8 cellular contexts compared by ENCODE assay signal in genomic region chr2:197435598-197436435, GRCh38. TPM values are rescaled to one million over a fixed set of nuclear protein-coding genes. Genes with fewer than 3 reads are reported as not detected.
A peak's percentile ranks its signal among the peaks of the same experiment; 100 is the strongest.
DNase-seq lines count a peak whose midpoint lies in the region; ATAC-seq and TF ChIP-seq lines count a peak whose summit lies in the region.

No MANE protein-coding gene starts in this region.

- CTCF ChIA-PET in CD4-positive, alpha-beta T cell (lab: Charles Lee) = interaction anchor here (0.6 to 1.9 kb wide), 3 partner anchors 17 to 901 kb away, joined by 3 to 9 read pairs (median 4); partner anchors contain the start of gene COQ10B

- H3K9ac ChIP-seq in iPS-20b (ENCODE audit: low read depth, low read length) (peak overlapping the region; percentile 98), stomach smooth muscle (ENCODE audit: low read length in 2 of 2) (peak overlapping the region; percentile 98 to 99)

- peak overlapping the region; percentile 98 for H3K4me3 Mint-ChIP-seq in CD4-positive, alpha-beta T cell
- peak overlapping the region; percentile 95 for H3K4me3 Mint-ChIP-seq in activated T-helper 1 cell treated with anti-CD3 and anti-CD28 coated beads, Interleukin-12 subunit alpha, Interleukin-12 subunit beta, Interleukin-2, Interleukin-4 antibody, amounts not matched to agents 30 ng/mL and 10 ng/mL and 1 ng/mL, durations not matched to agents 14 hours and 24 hours and 36 hours

- no peak for TF ChIP-seq CTCF in CD4-positive, alpha-beta T cell (IDR thresholded peaks at IDR 0.05)

- peak overlapping the region; percentile 99 for H3K27ac Mint-ChIP-seq in CD4-positive, alpha-beta T cell
- peak overlapping the region; percentile 99 for H3K27ac Mint-ChIP-seq in activated T-helper 1 cell treated with anti-CD3 and anti-CD28 coated beads, Interleukin-12 subunit alpha, Interleukin-12 subunit beta, Interleukin-2, Interleukin-4 antibody, amounts not matched to agents 30 ng/mL and 10 ng/mL and 1 ng/mL, durations not matched to agents 14 hours and 24 hours and 36 hours

- intact Hi-C loops in CD4-positive, alpha-beta T cell (cut with DNase I, micrococcal nuclease) = loop anchor here (1.0 to 10.0 kb wide), 7 partner anchors 15 to 859 kb away; partner anchors contain the start of genes COQ10B (in 1 of the 2), HSPD1 (in 1 of the 2), HSPE1 (in 1 of the 2) and PGAP1 (in 1 of the 2)
- intact Hi-C loops in activated T-helper 1 cell treated with anti-CD3 and anti-CD28 coated beads, Interleukin-12 subunit alpha, Interleukin-12 subunit beta, Interleukin-2, Interleukin-4 antibody, amounts not matched to agents 30 ng/mL and 10 ng/mL and 1 ng/mL, durations not matched to agents 14 hours and 24 hours and 36 hours (cut with micrococcal nuclease) = loop anchor here (1.0 to 10.0 kb wide), 10 partner anchors 17 to 1271 kb away; partner anchors contain the start of genes CCDC150, COQ10B, HSPE1 and MARS2

- no peaks in the 10 kb centered on the region for H3K27me3 Mint-ChIP-seq in CD4-positive, alpha-beta T cell
- H3K27me3 Mint-ChIP-seq in activated T-helper 1 cell treated with anti-CD3 and anti-CD28 coated beads, Interleukin-12 subunit alpha, Interleukin-12 subunit beta, Interleukin-2, Interleukin-4 antibody, amounts not matched to agents 30 ng/mL and 10 ng/mL and 1 ng/mL, durations not matched to agents 14 hours and 24 hours and 36 hours (ENCODE audit: insufficient read depth) = no peaks in the 10 kb centered on the region

- no peaks in the 10 kb centered on the region for H3K9me3 ChIP-seq in CD4-positive, alpha-beta T cell (ENCODE audit: control insufficient read depth, low read length)
- H3K9me3 ChIP-seq in iPS-20b (ENCODE audit: insufficient read depth, low read depth, low read length) (no peaks in the 10 kb centered on the region), stomach smooth muscle (ENCODE audit: control insufficient read depth in 2 of 2, low read length in 2 of 2) (no peaks in the 10 kb centered on the region)

- peak overlapping the region; percentile 89 for H3K4me3 ChIP-seq in iPS-20b (ENCODE audit: low read length)
- peak overlapping the region; percentile 60 to 99 for H3K4me3 ChIP-seq in stomach smooth muscle (ENCODE audit: low read length in 2 of 2)

- peak; percentile 2 for ATAC-seq in CD4-positive, alpha-beta T cell (ENCODE audit: poor library complexity)
- ATAC-seq in HG02642 (IDR thresholded peaks at IDR 0.05; ENCODE audit: poor library complexity, unreplicated experiment) = peak; percentile 1
- ATAC-seq in GM21515 (IDR thresholded peaks at IDR 0.05; ENCODE audit: unreplicated experiment) = no peak
- no peak for ATAC-seq in HG03520 (IDR thresholded peaks at IDR 0.05; ENCODE audit: unreplicated experiment)

- peaks cover 29% of the 10 kb centered on the region for H3K36me3 Mint-ChIP-seq in CD4-positive, alpha-beta T cell (ENCODE audit: low read depth)
- H3K36me3 Mint-ChIP-seq in activated T-helper 1 cell treated with anti-CD3 and anti-CD28 coated beads, Interleukin-12 subunit alpha, Interleukin-12 subunit beta, Interleukin-2, Interleukin-4 antibody, amounts not matched to agents 30 ng/mL and 10 ng/mL and 1 ng/mL, durations not matched to agents 14 hours and 24 hours and 36 hours (ENCODE audit: low read depth) = peaks cover 9% of the 10 kb centered on the region

- H3K36me3 ChIP-seq in iPS-20b (ENCODE audit: insufficient read depth, low read depth, low read length) (no peaks in the 10 kb centered on the region), stomach smooth muscle (ENCODE audit: control insufficient read depth in 2 of 2, insufficient read depth in 2 of 2, low read length in 2 of 2) (no peaks in the 10 kb centered on the region)

- no peak for DNase-seq in CD4-positive, alpha-beta T cell
- DNase-seq in activated T-helper 1 cell treated with anti-CD3 and anti-CD28 coated beads, Interleukin-12 subunit alpha, Interleukin-12 subunit beta, Interleukin-2, Interleukin-4 antibody, amounts not matched to agents 30 ng/mL and 10 ng/mL and 1 ng/mL, durations not matched to agents 14 hours and 24 hours and 36 hours (ENCODE audit: low spot score) = no peak
- DNase-seq in H4 (ENCODE audit: low spot score) = no peak

- H3K4me1 ChIP-seq in iPS-20b (ENCODE audit: insufficient read depth, low read length) (peaks cover 6% of the 10 kb centered on the region; the same call in 1 of the 2 replicates), stomach smooth muscle (ENCODE audit: control insufficient read depth, insufficient read depth, low read length) (peaks cover 21% of the 10 kb centered on the region)

- POLR2A ChIA-PET in CD4-positive, alpha-beta T cell (lab: Charles Lee) = interaction anchor here (0.5 to 9.4 kb wide), 17 partner anchors 8 to 1779 kb away, joined by 3 to 260 read pairs (median 4); partner anchors contain the start of genes COQ10B, HSPD1, HSPE1 and MARS2

- no peaks in the 10 kb centered on the region for H3K27me3 ChIP-seq in CD4-positive, alpha-beta T cell (ENCODE audit: control insufficient read depth, insufficient read depth, low read length)
- H3K27me3 ChIP-seq in iPS-20b (ENCODE audit: insufficient read depth, low read length) = no peaks in the 10 kb centered on the region
- no peaks in the 10 kb centered on the region for H3K27me3 ChIP-seq in stomach smooth muscle (ENCODE audit: control insufficient read depth in 1 of 2, insufficient read depth in 2 of 2, low read length in 2 of 2)

- no peaks in the 10 kb centered on the region for H3K9me3 Mint-ChIP-seq in CD4-positive, alpha-beta T cell
- H3K9me3 Mint-ChIP-seq in activated T-helper 1 cell treated with anti-CD3 and anti-CD28 coated beads, Interleukin-12 subunit alpha, Interleukin-12 subunit beta, Interleukin-2, Interleukin-4 antibody, amounts not matched to agents 30 ng/mL and 10 ng/mL and 1 ng/mL, durations not matched to agents 14 hours and 24 hours and 36 hours = no peaks in the 10 kb centered on the region

- peaks cover 52% of the 10 kb centered on the region for H3K4me1 Mint-ChIP-seq in CD4-positive, alpha-beta T cell (ENCODE audit: low read depth)
- H3K4me1 Mint-ChIP-seq in activated T-helper 1 cell treated with anti-CD3 and anti-CD28 coated beads, Interleukin-12 subunit alpha, Interleukin-12 subunit beta, Interleukin-2, Interleukin-4 antibody, amounts not matched to agents 30 ng/mL and 10 ng/mL and 1 ng/mL, durations not matched to agents 14 hours and 24 hours and 36 hours (ENCODE audit: low read depth) = peaks cover 40% of the 10 kb centered on the region

- peak overlapping the region; percentile 99 for H3K27ac ChIP-seq in CD4-positive, alpha-beta T cell (ENCODE audit: low read depth, low read length)
- peak overlapping the region; percentile 80 for H3K27ac ChIP-seq in iPS-20b (ENCODE audit: low read length)
- H3K27ac ChIP-seq in stomach smooth muscle (ENCODE audit: low read length) = peak overlapping the region; percentile 95

RNA-seq across cellular contexts. Expression of gene SF3B1, which starts 1.0 kb away (rescaled TPM):
- 100 to 1,000 TPM; 498 to 529 TPM for total RNA-seq in CD4-positive, alpha-beta T cell
- total RNA-seq in activated T-helper 1 cell treated with anti-CD3 and anti-CD28 coated beads, Interleukin-12 subunit alpha, Interleukin-12 subunit beta, Interleukin-2, Interleukin-4 antibody, amounts not matched to agents 30 ng/mL and 10 ng/mL and 1 ng/mL, durations not matched to agents 14 hours and 24 hours and 36 hours = 247 and 268 TPM in 2 replicates
- 155 and 279 TPM in 2 replicates for total RNA-seq in H4 (2014; rRNA removed; shearing (Covaris generic))

RNA-seq across cellular contexts. Expression of gene COQ10B, which starts 17.5 kb away (rescaled TPM):
- total RNA-seq in CD4-positive, alpha-beta T cell = 10 to 100 TPM; 53.4 to 55.3 TPM
- 26.9 and 28.8 TPM in 2 replicates for total RNA-seq in activated T-helper 1 cell treated with anti-CD3 and anti-CD28 coated beads, Interleukin-12 subunit alpha, Interleukin-12 subunit beta, Interleukin-2, Interleukin-4 antibody, amounts not matched to agents 30 ng/mL and 10 ng/mL and 1 ng/mL, durations not matched to agents 14 hours and 24 hours and 36 hours
- total RNA-seq in H4 (2014; rRNA removed; shearing (Covaris generic)) = 28.0 and 28.8 TPM in 2 replicates

Comparison
In these comparisons a context has a peak if more than half of its experiments do, and no peak if none do; other contexts are left out.
1. ATAC-seq: peak in CD4-positive, alpha-beta T cell (single experiment) and HG02642 (single experiment); none in GM21515 (single experiment) and HG03520 (single experiment).
2. Peak in every context shown above with its lines, with median percentiles within 50 percentile points of each other: H3K27ac ChIP-seq.